ENCODE assay signal across 1 cellular context in the genomic region with DNA sequence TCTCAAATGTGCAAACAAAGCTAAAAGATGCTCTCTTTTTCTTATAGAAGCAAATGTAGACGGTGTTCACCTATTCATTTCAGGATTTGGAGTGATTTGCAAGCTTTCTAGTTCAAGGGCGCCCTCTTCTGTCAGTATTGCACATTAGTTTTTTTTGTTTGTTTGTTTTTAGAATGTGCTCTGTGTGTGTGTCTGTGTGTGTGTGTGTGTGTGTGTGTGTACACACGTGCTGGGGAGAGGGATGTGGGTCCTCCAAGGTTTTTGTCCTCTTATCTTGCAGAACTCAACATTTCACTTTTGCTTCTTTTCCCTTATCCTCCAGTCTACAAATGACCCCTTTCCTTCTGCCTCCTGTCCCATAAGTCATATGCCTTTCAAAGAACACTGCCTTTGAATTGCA.
TF ChIP-seq lines count a peak whose summit lies in the region.

No MANE protein-coding gene starts in this region.

TF ChIP-seq in WTC11, 78 proteins besides CTCF, POLR2A, EP300 and RAD21 (continued from another document):
- TF ChIP-seq PREB (CRISPR knock-in tag; IDR thresholded peaks at IDR 0.05; ENCODE audit: borderline replicate concordance) (no peak), SMAD4 (CRISPR knock-in tag; IDR thresholded peaks at IDR 0.05) (no peak), NR3C1 (CRISPR knock-in tag; conservative IDR thresholded peaks at IDR 0.05; ENCODE audit: low read depth) (no peak), MYBL2 (CRISPR knock-in tag; IDR thresholded peaks at IDR 0.05) (no peak), GTF2I (CRISPR knock-in tag; conservative IDR thresholded peaks at IDR 0.05) (no peak)
- TF ChIP-seq, protein P1, sequence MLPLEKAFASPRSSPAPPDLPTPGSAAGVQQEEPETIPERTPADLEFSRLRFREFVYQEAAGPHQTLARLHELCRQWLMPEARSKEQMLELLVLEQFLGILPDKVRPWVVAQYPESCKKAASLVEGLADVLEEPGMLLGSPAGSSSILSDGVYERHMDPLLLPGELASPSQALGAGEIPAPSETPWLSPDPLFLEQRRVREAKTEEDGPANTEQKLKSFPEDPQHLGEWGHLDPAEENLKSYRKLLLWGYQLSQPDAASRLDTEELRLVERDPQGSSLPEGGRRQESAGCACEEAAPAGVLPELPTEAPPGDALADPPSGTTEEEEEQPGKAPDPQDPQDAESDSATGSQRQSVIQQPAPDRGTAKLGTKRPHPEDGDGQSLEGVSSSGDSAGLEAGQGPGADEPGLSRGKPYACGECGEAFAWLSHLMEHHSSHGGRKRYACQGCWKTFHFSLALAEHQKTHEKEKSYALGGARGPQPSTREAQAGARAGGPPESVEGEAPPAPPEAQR (CRISPR knock-in tag; IDR thresholded peaks at IDR 0.05) = no peak
TF ChIP-seq in WTC11: peak in this region for 0.
